In the genomic region with DNA sequence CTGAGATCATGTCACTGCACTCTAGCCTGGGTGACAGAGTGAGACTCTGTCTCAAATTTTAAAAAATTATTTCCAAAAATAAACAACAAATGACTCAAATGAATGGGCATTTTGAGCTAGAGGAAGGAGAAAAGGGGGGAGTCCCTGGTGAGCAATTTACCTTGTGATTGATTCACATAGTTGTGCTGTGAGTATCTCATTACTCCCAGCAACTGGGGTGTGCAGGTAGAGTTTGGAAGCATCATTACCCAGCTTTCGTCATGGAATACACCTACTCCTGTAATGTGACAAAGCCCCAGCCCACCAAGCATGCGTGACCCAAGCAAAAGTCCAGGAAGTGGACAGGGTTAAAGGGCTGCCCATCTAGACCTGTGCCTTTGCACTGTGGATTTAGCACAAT, we compare ENCODE assay signal across 21 cellular contexts. TPM values are rescaled to one million over a fixed set of nuclear protein-coding genes. Genes with fewer than 3 reads are reported as not detected.
DNase-seq lines count a peak whose midpoint lies in the region; ATAC-seq and TF ChIP-seq lines count a peak whose summit lies in the region.
"Had no signal": no experiment of that assay in that cellular context is flagged by ENCODE, and none has a peak within 500 bp of the region (broad histone marks: within the 10 kb centered on the region; RNA-seq: fewer than 3 reads in every experiment).

No MANE protein-coding gene starts in this region.

- TF ChIP-seq POLR2A in body of pancreas (IDR thresholded peaks at IDR 0.05) (no peak), gastrocnemius medialis (IDR thresholded peaks at IDR 0.05) (no peak)

- no peak overlapping the region for H3K27ac ChIP-seq in body of pancreas
- H3K27ac ChIP-seq in gastrocnemius medialis = peak overlapping the region; percentile 76 to 91 (median 81)
- H3K27ac ChIP-seq: transverse colon had no signal

- no peaks in the 10 kb centered on the region for H3K9me3 Mint-ChIP-seq in activated T-cell treated with anti-CD3 and anti-CD28 coated beads, Interleukin-2, amount 50 U/mL, for 72 hours
- H3K9me3 Mint-ChIP-seq: natural killer cell had no signal

- H3K9me3 ChIP-seq in body of pancreas = no peaks in the 10 kb centered on the region
- no peaks in the 10 kb centered on the region for H3K9me3 ChIP-seq in gastrocnemius medialis
- H3K9me3 ChIP-seq: transverse colon had no signal

- H3K27me3 ChIP-seq in body of pancreas (no peaks in the 10 kb centered on the region), gastrocnemius medialis (no peaks in the 10 kb centered on the region)
- H3K27me3 ChIP-seq: transverse colon had no signal

- H3K4me1 Mint-ChIP-seq in activated T-cell treated with anti-CD3 and anti-CD28 coated beads, Interleukin-2, amount 50 U/mL, for 72 hours (ENCODE audit: low read depth) = peaks cover 19% of the 10 kb centered on the region
- H3K4me1 Mint-ChIP-seq: natural killer cell had no signal

- peak; percentile 91 to 93 for ATAC-seq in activated T-cell treated with anti-CD3 and anti-CD28 coated beads, Interleukin-2, amount 50 U/mL, for 72 hours (replicated peaks in 1 of 2)
- peak; percentile 56 for ATAC-seq in GM21529 (IDR thresholded peaks at IDR 0.05; ENCODE audit: unreplicated experiment)
- ATAC-seq in body of pancreas = peak; percentile 43
- no peak for ATAC-seq in gastrocnemius medialis
- ATAC-seq in GM19328 (IDR thresholded peaks at IDR 0.05; ENCODE audit: unreplicated experiment) = no peak
- ATAC-seq: natural killer cell had no signal

- TF ChIP-seq CTCF in body of pancreas (IDR thresholded peaks at IDR 0.05) (no peak), gastrocnemius medialis (IDR thresholded peaks at IDR 0.05 in 4 of 5, conservative IDR thresholded peaks at IDR 0.05 in 1 of 5) (no peak)

- no peaks in the 10 kb centered on the region for H3K36me3 Mint-ChIP-seq in activated T-cell treated with anti-CD3 and anti-CD28 coated beads, Interleukin-2, amount 50 U/mL, for 72 hours (ENCODE audit: insufficient read depth in 2 of 2)
- H3K36me3 Mint-ChIP-seq: brain, IgD-negative memory B cell, natural killer cell had no signal

- in situ Hi-C loops in gastrocnemius medialis (cut with MboI; ENCODE audit: low sequenced_read_pairs in 4 of 4) = no loop called here

- no peak overlapping the region for H3K4me3 ChIP-seq in body of pancreas
- no peak overlapping the region for H3K4me3 ChIP-seq in gastrocnemius medialis
- H3K4me3 ChIP-seq: transverse colon had no signal

- H3K36me3 ChIP-seq in body of pancreas (replicated peaks in 1 of 2; ENCODE audit: insufficient read depth in 1 of 2, low read depth in 2 of 2) (no peaks in the 10 kb centered on the region), gastrocnemius medialis (no peaks in the 10 kb centered on the region)
- H3K36me3 ChIP-seq: transverse colon had no signal

- H3K27ac Mint-ChIP-seq in activated T-cell treated with anti-CD3 and anti-CD28 coated beads, Interleukin-2, amount 50 U/mL, for 72 hours = no peak overlapping the region
- H3K27ac Mint-ChIP-seq: brain, IgD-negative memory B cell, natural killer cell had no signal

- no peak overlapping the region for H3K4me3 Mint-ChIP-seq in activated T-cell treated with anti-CD3 and anti-CD28 coated beads, Interleukin-2, amount 50 U/mL, for 72 hours
- H3K4me3 Mint-ChIP-seq: brain, IgD-negative memory B cell, natural killer cell had no signal

- peaks cover 19% of the 10 kb centered on the region for H3K27me3 Mint-ChIP-seq in activated T-cell treated with anti-CD3 and anti-CD28 coated beads, Interleukin-2, amount 50 U/mL, for 72 hours (ENCODE audit: low read depth)

- H3K4me1 ChIP-seq in body of pancreas (peaks cover 15% of the 10 kb centered on the region), gastrocnemius medialis (peaks cover 7 to 41% of the 10 kb centered on the region in 2 donors)
- H3K4me1 ChIP-seq: transverse colon had no signal

- 97 to 100% methylated on average over 2 of the region's 2 CpGs for WGBS in body of pancreas, 2 donors

- intact Hi-C loops in body of pancreas (cut with DNase I) = no loop called here
- intact Hi-C loops in gastrocnemius medialis (cut with DNase I; ENCODE audit: low total_unique reads) = loop anchor here (2.0 kb wide), 1 partner anchor 77 kb away; no protein-coding TSS in a partner anchor

- DNase-seq in activated T-cell treated with anti-CD3 and anti-CD28 coated beads, Interleukin-2, amount 50 U/mL, for 72 hours = peak; percentile 18 to 31
- DNase-seq in activated T-cell treated with anti-CD3 and anti-CD28 coated beads for 4 hours = no peak
- no peak for DNase-seq in body of pancreas
- no peak for DNase-seq in gastrocnemius medialis
- no peak for DNase-seq in middle frontal gyrus (ENCODE audit: extremely low spot score, low spot score)
- no peak for DNase-seq in superior temporal gyrus (ENCODE audit: extremely low spot score)
- DNase-seq: activated gamma-delta T cell; COR-L47; effector CD4-positive, alpha-beta T cell; GOT3; natural killer cell; NCI-H1048; SIG-M5; transverse colon had no signal

RNA-seq across cellular contexts. Expression of gene MUC22, which starts 6.0 kb away (rescaled TPM):
- not detected for total RNA-seq in activated T-cell treated with anti-CD3 and anti-CD28 coated beads, Interleukin-2, amount 50 U/mL, for 72 hours
- total RNA-seq in body of pancreas (not detected), gastrocnemius medialis (under 1 TPM; 0.05 to 0.36 (median 0.18) TPM)
- total RNA-seq: fibroblast of villous mesenchyme, G401, lung microvascular endothelial cell, natural killer cell, transverse colon had no signal

RNA-seq across cellular contexts. Expression of gene MUC21, which starts 20.8 kb away (rescaled TPM):
- not detected for total RNA-seq in activated T-cell treated with anti-CD3 and anti-CD28 coated beads, Interleukin-2, amount 50 U/mL, for 72 hours
- total RNA-seq in body of pancreas = not detected
- total RNA-seq in gastrocnemius medialis = not detected
- total RNA-seq: fibroblast of villous mesenchyme, G401, lung microvascular endothelial cell, natural killer cell, transverse colon had no signal

Comparison
In these comparisons a context has a peak if more than half of its experiments do, and no peak if none do; other contexts are left out.
1. DNase-seq: peak in activated T-cell treated with anti-CD3 and anti-CD28 coated beads, Interleukin-2, amount 50 U/mL, for 72 hours (2 of 2); none in activated T-cell treated with anti-CD3 and anti-CD28 coated beads for 4 hours (single experiment), body of pancreas (0 of 4), gastrocnemius medialis (0 of 2), middle frontal gyrus (single experiment) and superior temporal gyrus (single experiment).
2. ATAC-seq: peak in activated T-cell treated with anti-CD3 and anti-CD28 coated beads, Interleukin-2, amount 50 U/mL, for 72 hours (2 of 2), GM21529 (single experiment) and body of pancreas (single experiment); none in gastrocnemius medialis (0 of 2) and GM19328 (single experiment).
3. H3K27ac ChIP-seq: peak in gastrocnemius medialis (4 of 4); none in body of pancreas (0 of 4).